Comparison of ENCODE assay signal across 1 cellular context in genomic region chr19:17950310-17951150, GRCh38.
TF ChIP-seq lines count a peak whose summit lies in the region.

No MANE protein-coding gene starts in this region.

TF ChIP-seq in IMR-90, 13 proteins besides CTCF, POLR2A, EP300 and RAD21 (continued from another document):
- TF ChIP-seq USF2 (IDR thresholded peaks at IDR 0.05; ENCODE audit: low read depth, low read length) (no peak), MAZ (IDR thresholded peaks at IDR 0.05; ENCODE audit: borderline replicate concordance, low read depth, low read length) (no peak)
